9 cellular contexts compared by ENCODE assay signal in the genomic region with DNA sequence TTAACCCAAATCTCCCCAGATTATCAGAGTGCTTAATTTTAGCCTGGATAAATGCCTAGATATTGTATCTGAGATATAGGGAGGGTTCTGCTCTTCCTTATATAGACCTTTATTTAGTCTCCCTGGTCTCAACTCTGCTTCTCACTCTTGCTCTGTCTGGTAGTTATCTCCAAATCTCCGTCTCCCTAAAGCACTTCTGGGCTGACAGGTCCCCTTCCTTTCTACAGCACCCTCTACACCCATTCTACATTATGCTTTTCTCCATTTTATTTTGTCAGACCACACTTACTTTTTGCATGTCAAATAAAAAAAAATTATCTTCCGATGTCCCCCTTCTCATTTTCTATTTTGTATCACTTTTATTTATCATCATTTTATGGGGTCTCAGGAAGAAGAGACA. TPM values are rescaled to one million over a fixed set of nuclear protein-coding genes. Genes with fewer than 3 reads are reported as not detected.
DNase-seq lines count a peak whose midpoint lies in the region; ATAC-seq and TF ChIP-seq lines count a peak whose summit lies in the region.
"Had no signal": no experiment of that assay in that cellular context is flagged by ENCODE, and none has a peak within 500 bp of the region (broad histone marks: within the 10 kb centered on the region; RNA-seq: fewer than 3 reads in every experiment).

No MANE protein-coding gene starts in this region.

- peaks cover 43% of the 10 kb centered on the region for H3K79me2 ChIP-seq in hepatocyte

- H3K36me3 ChIP-seq in hepatocyte (replicated peaks; ENCODE audit: insufficient read depth, low read depth) (no peaks in the 10 kb centered on the region), thoracic aorta (no peaks in the 10 kb centered on the region)
- H3K36me3 ChIP-seq: colonic mucosa had no signal

- ATAC-seq in T-cell (replicated peaks in 1 of 4): no peak
- ATAC-seq in thoracic aorta (ENCODE audit: insufficient number of reproducible peaks, low FRiP score, low read depth): no peak
- no peak for ATAC-seq in GM19328 (IDR thresholded peaks at IDR 0.05; ENCODE audit: unreplicated experiment)

- H3K4me3 Mint-ChIP-seq in activated naive CD4-positive, alpha-beta T cell treated with anti-CD3 and anti-CD28 coated beads, Interleukin-2, amount 50 U/mL, for 24 hours: peak overlapping the region; percentile 93
- no peak overlapping the region for H3K4me3 Mint-ChIP-seq in activated naive CD4-positive, alpha-beta T cell treated with anti-CD3 and anti-CD28 coated beads, Interleukin-2, amount 10 ng/mL, durations not matched to agents 7 days and 5 days
- H3K4me3 Mint-ChIP-seq in T-cell: peak overlapping the region; percentile 14 to 98 (median 73)

- H4K20me1 ChIP-seq in hepatocyte (ENCODE audit: insufficient read depth, poor library complexity, severe bottlenecking): no peaks in the 10 kb centered on the region

- peak overlapping the region; percentile 100 for H3K27ac ChIP-seq in hepatocyte
- peak overlapping the region in 1 of 2 donors; percentile 93 for H3K27ac ChIP-seq in thoracic aorta

- peaks cover 2% of the 10 kb centered on the region for H3K36me3 Mint-ChIP-seq in activated naive CD4-positive, alpha-beta T cell treated with anti-CD3 and anti-CD28 coated beads, Interleukin-2, amount 50 U/mL, for 24 hours
- H3K36me3 Mint-ChIP-seq in activated naive CD4-positive, alpha-beta T cell treated with anti-CD3 and anti-CD28 coated beads, Interleukin-2, amount 10 ng/mL, durations not matched to agents 7 days and 5 days: no peaks in the 10 kb centered on the region
- no peaks in the 10 kb centered on the region for H3K36me3 Mint-ChIP-seq in T-cell

- CTCF ChIA-PET in activated naive CD4-positive, alpha-beta T cell treated with anti-CD3 and anti-CD28 coated beads, Interleukin-2, amount 10 ng/mL, durations not matched to agents 7 days and 5 days (lab: Charles Lee): no interaction called here
- CTCF ChIA-PET in T-cell (lab: Charles Lee): interaction anchor here in 1 of 2 donors (0.6 kb wide), 1 partner anchor 13 kb away, joined by 7 read pairs; no protein-coding TSS in a partner anchor

- H3K27me3 ChIP-seq in hepatocyte: no peaks in the 10 kb centered on the region
- no peaks in the 10 kb centered on the region for H3K27me3 ChIP-seq in thoracic aorta (replicated peaks; ENCODE audit: insufficient read depth)
- H3K27me3 ChIP-seq: colonic mucosa had no signal

- POLR2A ChIA-PET in T-cell (lab: Charles Lee): no interaction called here

- H3K4me1 ChIP-seq in hepatocyte (ENCODE audit: insufficient read depth) (peaks cover 23% of the 10 kb centered on the region), thoracic aorta (ENCODE audit: control insufficient read depth in 1 of 2, low read depth in 2 of 2) (peaks cover 24 to 37% of the 10 kb centered on the region in 2 donors)
- H3K4me1 ChIP-seq: colonic mucosa had no signal

- H3K4me1 Mint-ChIP-seq in activated naive CD4-positive, alpha-beta T cell treated with anti-CD3 and anti-CD28 coated beads, Interleukin-2, amount 50 U/mL, for 24 hours: peaks cover 40% of the 10 kb centered on the region
- peaks cover 37% of the 10 kb centered on the region for H3K4me1 Mint-ChIP-seq in activated naive CD4-positive, alpha-beta T cell treated with anti-CD3 and anti-CD28 coated beads, Interleukin-2, amount 10 ng/mL, durations not matched to agents 7 days and 5 days
- H3K4me1 Mint-ChIP-seq in T-cell: peaks cover 37 to 47% (median 37%) of the 10 kb centered on the region in 3 donors

- no peaks in the 10 kb centered on the region for H3K9me3 Mint-ChIP-seq in activated naive CD4-positive, alpha-beta T cell treated with anti-CD3 and anti-CD28 coated beads, Interleukin-2, amount 50 U/mL, for 24 hours
- no peaks in the 10 kb centered on the region for H3K9me3 Mint-ChIP-seq in activated naive CD4-positive, alpha-beta T cell treated with anti-CD3 and anti-CD28 coated beads, Interleukin-2, amount 10 ng/mL, durations not matched to agents 7 days and 5 days
- no peaks in the 10 kb centered on the region for H3K9me3 Mint-ChIP-seq in T-cell

- H3K27ac Mint-ChIP-seq in activated naive CD4-positive, alpha-beta T cell treated with anti-CD3 and anti-CD28 coated beads, Interleukin-2, amount 50 U/mL, for 24 hours: no peak overlapping the region
- H3K27ac Mint-ChIP-seq in activated naive CD4-positive, alpha-beta T cell treated with anti-CD3 and anti-CD28 coated beads, Interleukin-2, amount 10 ng/mL, durations not matched to agents 7 days and 5 days: no peak overlapping the region
- peak overlapping the region in 1 of 2 donors; percentile 85 for H3K27ac Mint-ChIP-seq in T-cell

- 55% methylated on average over 2 of the region's 2 CpGs for WGBS in hepatocyte (ENCODE audit: low lambda C conversion rate, missing lambda C conversion rate)

- DNase-seq in activated naive CD4-positive, alpha-beta T cell treated with anti-CD3 and anti-CD28 coated beads, Interleukin-2, amount 10 ng/mL, durations not matched to agents 7 days and 5 days: no peak
- DNase-seq in T-cell (no peak), hepatocyte (ENCODE audit: low spot score) (no peak), thoracic aorta (ENCODE audit: low spot score) (no peak), HuH-7 (ENCODE audit: low spot score) (no peak), NCI-H1105 treated with DMSO at 0.1 percent for 48 hours (lab: John Stamatoyannopoulos, UW) (no peak)

- H2AFZ ChIP-seq in hepatocyte: no peak overlapping the region

- no peaks in the 10 kb centered on the region for H3K9me2 ChIP-seq in hepatocyte (replicated peaks; ENCODE audit: insufficient read depth)

- H3K9me3 ChIP-seq in hepatocyte (ENCODE audit: low read depth) (no peaks in the 10 kb centered on the region), thoracic aorta (no peaks in the 10 kb centered on the region)
- H3K9me3 ChIP-seq: colonic mucosa had no signal

- no peak for TF ChIP-seq CTCF in hepatocyte (IDR thresholded peaks at IDR 0.05; ENCODE audit: poor library complexity)
- TF ChIP-seq CTCF in thoracic aorta (IDR thresholded peaks at IDR 0.05): no peak

- H3K4me2 ChIP-seq in hepatocyte: peak overlapping the region; percentile 89

- H3K4me3 ChIP-seq in hepatocyte (peak overlapping the region; percentile 92), thoracic aorta (peak overlapping the region; percentile 90)

- H3K27me3 Mint-ChIP-seq in activated naive CD4-positive, alpha-beta T cell treated with anti-CD3 and anti-CD28 coated beads, Interleukin-2, amount 50 U/mL, for 24 hours: no peaks in the 10 kb centered on the region
- no peaks in the 10 kb centered on the region for H3K27me3 Mint-ChIP-seq in activated naive CD4-positive, alpha-beta T cell treated with anti-CD3 and anti-CD28 coated beads, Interleukin-2, amount 10 ng/mL, durations not matched to agents 7 days and 5 days
- H3K27me3 Mint-ChIP-seq in T-cell: no peaks in the 10 kb centered on the region

RNA-seq across cellular contexts. Expression of a gene that starts 2.0 kb away (rescaled TPM):
- 10 to 100 TPM; 41.8 to 68.0 (median 46.5) TPM for total RNA-seq in T-cell
- 23.8 and 29.7 TPM in 2 replicates for total RNA-seq in hepatocyte
- 18.4 and 25.3 TPM in 2 replicates for polyA plus RNA-seq in hepatocyte
- 10 to 100 TPM; 45.8 to 80.0 TPM for total RNA-seq in thoracic aorta

RNA-seq across cellular contexts. Expression of a gene that starts 39.6 kb away (rescaled TPM):
- 10 to 100 TPM; 12.7 to 28.4 (median 18.3) TPM for total RNA-seq in T-cell
- 11.8 and 13.4 TPM in 2 replicates for total RNA-seq in hepatocyte
- 6.3 and 6.6 TPM in 2 replicates for polyA plus RNA-seq in hepatocyte
- total RNA-seq in thoracic aorta: 10 to 100 TPM; 21.5 to 21.9 TPM
